ENCODE assay signal across 11 cellular contexts in genomic region chr6:142079130-142079529, GRCh38. TPM values are rescaled to one million over a fixed set of nuclear protein-coding genes. Genes with fewer than 3 reads are reported as not detected.
"Had no signal": no experiment of that assay in that cellular context is flagged by ENCODE, and none has a peak within 500 bp of the region (broad histone marks: within the 10 kb centered on the region; RNA-seq: fewer than 3 reads in every experiment).

No MANE protein-coding gene starts in this region.

- H3K36me3 ChIP-seq: HAP-1 had no signal

- DNase-seq: H7, HFFc6, IMR-90, KBM-7 had no signal

- H3K9me3 ChIP-seq: HAP-1 had no signal

- H3K4me3 ChIP-seq: GM23338, HAP-1 had no signal

- H2AFZ ChIP-seq: GM23338 had no signal

- ATAC-seq: GM23338, HCT116 had no signal

- H3K27ac ChIP-seq: HL-60, KMS-11 had no signal

- H3K9me3 Mint-ChIP-seq: GM23338, HFFc6 had no signal

- H3K4me2 ChIP-seq: GM23338, KMS-11 had no signal

- H3K4me3 Mint-ChIP-seq: GM23338, HFFc6 had no signal

- H3K9ac ChIP-seq: KMS-11 had no signal

- H3K4me1 ChIP-seq: HAP-1 had no signal

- H3K27ac Mint-ChIP-seq: GM23338, HFFc6 had no signal

RNA-seq across cellular contexts. Expression of gene GJE1, which starts 53.6 kb away (rescaled TPM):
- total RNA-seq: GM23338, H4, H7, HFFc6, HT1080, IMR-90 had no signal
- polyA plus RNA-seq: GM23338, IMR-90 had no signal
